18 cellular contexts compared by ENCODE assay signal in genomic region chr3:64667887-64668581, GRCh38. TPM values are rescaled to one million over a fixed set of nuclear protein-coding genes. Genes with fewer than 3 reads are reported as not detected.
DNase-seq lines count a peak whose midpoint lies in the region; ATAC-seq, FAIRE-seq and TF ChIP-seq lines count a peak whose summit lies in the region.
"Had no signal": no experiment of that assay in that cellular context is flagged by ENCODE, and none has a peak within 500 bp of the region (broad histone marks: within the 10 kb centered on the region; RNA-seq: fewer than 3 reads in every experiment).

No MANE protein-coding gene starts in this region.

- peak; percentile 64 to 93 (median 88) for ATAC-seq in heart left ventricle
- ATAC-seq: activated CD4-positive, alpha-beta T cell treated with anti-CD3 and anti-CD28 coated beads for 36 hours; stimulated activated naive CD8-positive, alpha-beta T cell treated with anti-CD3 and anti-CD28 coated beads, Interleukin-15, Interleukin-2, amounts not matched to agents 100 U/mL and 50 U/mL, for 24 hours had no signal

- DNase-seq in SJSA1 (ENCODE audit: low read depth in 1 of 2, low spot score in 2 of 2) (no peak), heart left ventricle (peak; percentile 60 to 89 (median 72)), midbrain (lab: John Stamatoyannopoulos, UW) (peak; percentile 32), substantia nigra (lab: John Stamatoyannopoulos, UW) (peak in 28 of 49 donors; percentile 0 to 53 (median 18)), frontal cortex (ENCODE audit: low spot score in 2 of 2) (no peak), NCI-H2227 (lab: John Stamatoyannopoulos, UW; ENCODE audit: unreplicated experiment) (no peak), T-helper 1 cell (no peak)
- no peak for DNase-seq in stimulated activated CD4-positive, alpha-beta T cell treated with anti-CD3 and anti-CD28 coated beads, Interleukin-2, amount 100 ng/mL, for 24 hours
- DNase-seq: activated CD4-positive, alpha-beta T cell treated with anti-CD3 and anti-CD28 coated beads for 36 hours; activated effector memory CD4-positive, alpha-beta T cell treated with anti-CD3 and anti-CD28 coated beads, Interleukin-2, amount 50 U/mL, for 16 hours; CD8-positive, alpha-beta memory T cell; NCI-H2171 treated with DMSO at 0.1 percent for 48 hours; NCI-H82; PC-9; SK-N-SH; stimulated activated naive CD8-positive, alpha-beta T cell treated with anti-CD3 and anti-CD28 coated beads, Interleukin-15, Interleukin-2, amounts not matched to agents 100 U/mL and 50 U/mL, for 24 hours had no signal

- intact Hi-C loops in heart left ventricle (cut with DNase I), result no loop called here

- TF ChIP-seq CTCF in heart left ventricle (IDR thresholded peaks at IDR 0.05), result no peak

- 36 to 47% (median 40%) methylated on average over 13 of the region's 13 CpGs for WGBS in heart left ventricle, 4 donors

- no peak for FAIRE-seq in frontal cortex (lab: Jason Lieb, UNC)
- FAIRE-seq: keratinocyte had no signal

- H3K4me1 ChIP-seq in SJSA1 (replicated peaks) (peaks cover 52% of the 10 kb centered on the region), heart left ventricle (peaks cover 0 to 51% (median 26%) of the 10 kb centered on the region in 12 donors)

- H3K27me3 ChIP-seq in SJSA1 (replicated peaks), result no peaks in the 10 kb centered on the region
- H3K27me3 ChIP-seq in heart left ventricle, result no peaks in the 10 kb centered on the region

- H3K36me3 ChIP-seq in SJSA1 (no peaks in the 10 kb centered on the region), heart left ventricle (peaks cover 0 to 7% (median 0%) of the 10 kb centered on the region in 9 donors)

- TF ChIP-seq POLR2A in heart left ventricle (IDR thresholded peaks at IDR 0.05), result no peak

- H3K9me3 ChIP-seq in SJSA1 (replicated peaks) (no peaks in the 10 kb centered on the region), heart left ventricle (no peaks in the 10 kb centered on the region)
- H3K9me3 ChIP-seq: SK-N-SH had no signal

- H3K27ac ChIP-seq in SJSA1, result peak overlapping the region; percentile 13; the same call in 1 of the 2 replicates
- peak overlapping the region in 11 of 12 donors; percentile 15 to 75 (median 50) for H3K27ac ChIP-seq in heart left ventricle
- no peak overlapping the region for H3K27ac ChIP-seq in substantia nigra (ENCODE audit: low read depth, low read length, poor library complexity, severe bottlenecking)
- H3K27ac ChIP-seq: KMS-11, PC-9 had no signal

- H3K4me3 ChIP-seq in SJSA1, result no peak overlapping the region
- H3K4me3 ChIP-seq in heart left ventricle, result peak overlapping the region in 4 of 12 donors; percentile 1 to 20 (median 16)
- H3K4me3 ChIP-seq: PC-9 had no signal

RNA-seq across cellular contexts. Expression of gene ADAMTS9, which starts 19.8 kb away (rescaled TPM):
- 4.0 and 5.6 TPM in 2 replicates for total RNA-seq in SJSA1 (2014; rRNA removed; shearing (Covaris generic))
- total RNA-seq in heart left ventricle (10 to 100 TPM; 11.3 to 74.4 (median 18.8) TPM), frontal cortex (24.1 TPM)
- polyA plus RNA-seq in heart left ventricle, result 10 to 100 TPM; 12.1 to 25.2 TPM
- total RNA-seq: activated CD4-positive, alpha-beta T cell treated with anti-CD3 and anti-CD28 coated beads for 36 hours; CD8-positive, alpha-beta memory T cell had no signal
- polyA plus RNA-seq: CD8-positive, alpha-beta memory T cell had no signal

Comparison
In these comparisons a context has a peak if more than half of its experiments do, and no peak if none do; other contexts are left out.
1. DNase-seq: peak in heart left ventricle (5 of 5), midbrain (single experiment) and substantia nigra (28 of 49); none in SJSA1 (0 of 2), stimulated activated CD4-positive, alpha-beta T cell treated with anti-CD3 and anti-CD28 coated beads, Interleukin-2, amount 100 ng/mL, for 24 hours (0 of 2), frontal cortex (0 of 2), NCI-H2227 (single experiment) and T-helper 1 cell (0 of 5).